1 cellular context compared by ENCODE assay signal in genomic region chr20:3168079-3168828, GRCh38.
TF ChIP-seq lines count a peak whose summit lies in the region.

No MANE protein-coding gene starts in this region.

TF ChIP-seq in H1, 55 proteins besides CTCF, POLR2A, EP300 and RAD21:
- TF ChIP-seq SP1 (IDR thresholded peaks at IDR 0.05; ENCODE audit: low read depth, low read length): peak; percentile 52; the same call in 1 of the 2 replicates
- TF ChIP-seq KDM1A (IDR thresholded peaks at IDR 0.05; ENCODE audit: borderline replicate concordance, low read length): peak; percentile 81; the same call in 1 of the 2 replicates
- no peak; the same call in 1 of the 2 replicates for TF ChIP-seq PHF8 (conservative IDR thresholded peaks at IDR 0.05; ENCODE audit: low read depth, low read length)
- peak; percentile 87 for TF ChIP-seq ASH2L (IDR thresholded peaks at IDR 0.05; ENCODE audit: low read length)
- TF ChIP-seq TAF1 (IDR thresholded peaks at IDR 0.05; ENCODE audit: low read depth, low read length): peak; percentile 57
- no peak for TF ChIP-seq CTBP2 (IDR thresholded peaks at IDR 0.05; ENCODE audit: borderline replicate concordance, insufficient read depth, insufficient read length, low read length)
- TF ChIP-seq E2F6 (IDR thresholded peaks at IDR 0.05): 0 out of 2 replicates have a peak, but pooled peaks have one; percentile 66
- TF ChIP-seq RBBP5 (IDR thresholded peaks at IDR 0.05; ENCODE audit: borderline replicate concordance, low read depth, low read length): peak; percentile 88
- no peak for TF ChIP-seq CHD2 (IDR thresholded peaks at IDR 0.05; ENCODE audit: low read length)
- no peak for TF ChIP-seq SRF (IDR thresholded peaks at IDR 0.05; ENCODE audit: low read depth, low read length)
- TF ChIP-seq BCL11A (IDR thresholded peaks at IDR 0.05; ENCODE audit: low read depth in 2 of 2, low read length in 2 of 2): no peak
- TF ChIP-seq POLR2AphosphoS5 (IDR thresholded peaks at IDR 0.05; ENCODE audit: low read depth, low read length): 0 out of 2 replicates have a peak, but pooled peaks have one; percentile 32
- TF ChIP-seq CBX5 (IDR thresholded peaks at IDR 0.05; ENCODE audit: low read depth, low read length): no peak
- TF ChIP-seq KDM5A (IDR thresholded peaks at IDR 0.05; ENCODE audit: low read length): no peak
- TF ChIP-seq GTF2F1 (IDR thresholded peaks at IDR 0.05; ENCODE audit: borderline replicate concordance, low read depth, low read length): no peak; the same call in 1 of the 2 replicates
- TF ChIP-seq KDM4A (IDR thresholded peaks at IDR 0.05; ENCODE audit: low read depth, low read length, severe bottlenecking): peak; percentile 61
- peak; percentile 84 for TF ChIP-seq MAX (IDR thresholded peaks at IDR 0.05)
- peak; percentile 29 for TF ChIP-seq TAF7 (optimal IDR thresholded peaks at IDR 0.05; ENCODE audit: borderline replicate concordance, low read depth, low read length)
- peak in 1 of 2 experiments; percentile 57; a peak in 1 of 4 replicates for TF ChIP-seq SIN3A (conservative IDR thresholded peaks at IDR 0.05 in 1 of 2, IDR thresholded peaks at IDR 0.05 in 1 of 2; ENCODE audit: low read depth in 1 of 2, low read length in 2 of 2)
- TF ChIP-seq USF2 (IDR thresholded peaks at IDR 0.05; ENCODE audit: low read length): 0 out of 2 replicates have a peak, but pooled peaks have one; percentile 8
- no peak for TF ChIP-seq CHD7 (IDR thresholded peaks at IDR 0.05; ENCODE audit: insufficient replicate concordance, low read length)
- TF ChIP-seq BACH1 (IDR thresholded peaks at IDR 0.05; ENCODE audit: low read length): peak; percentile 50; the same call in 1 of the 2 replicates
- no peak for TF ChIP-seq MAFK (IDR thresholded peaks at IDR 0.05; ENCODE audit: low read depth, low read length)
